Comparison of ENCODE assay signal across 6 cellular contexts in genomic region chr2:87293931-87294594, GRCh38.
DNase-seq lines count a peak whose midpoint lies in the region; ATAC-seq and TF ChIP-seq lines count a peak whose summit lies in the region.
"Not testable (repeated sequence)": the region's sequence is repeated elsewhere in the genome, so short reads cannot be mapped to it uniquely, and the experiment has no call there.

No MANE protein-coding gene starts in this region.

- not testable (repeated sequence) for H3K27me3 Mint-ChIP-seq in T-helper 2 cell treated with Interferon-gamma antibody and Interleukin-4, amounts not matched to agents 5 μg/mL and 100 μg/mL, for 36 hours (ENCODE audit: low read depth); activated CD8-positive, alpha-beta T cell treated with anti-CD3 and anti-CD28 coated beads for 36 hours; activated T-cell treated with anti-CD3 and anti-CD28 coated beads, Interleukin-2, amount 50 U/mL, for 72 hours (ENCODE audit: low read depth); activated naive CD8-positive, alpha-beta T cell treated with anti-CD3 and anti-CD28 coated beads, Interleukin-2, amount 10 ng/mL, durations not matched to agents 7 days and 5 days

- ATAC-seq in activated CD8-positive, alpha-beta T cell treated with anti-CD3 and anti-CD28 coated beads for 36 hours, result not testable (repeated sequence)
- ATAC-seq in activated T-cell treated with anti-CD3 and anti-CD28 coated beads, Interleukin-2, amount 50 U/mL, for 72 hours (replicated peaks in 1 of 2), result peak; percentile 77 to 81
- ATAC-seq in activated naive CD8-positive, alpha-beta T cell treated with anti-CD3 and anti-CD28 coated beads, Interleukin-2, amount 10 ng/mL, durations not matched to agents 7 days and 5 days (ENCODE audit: low read depth), result peak; percentile 15
- peak; percentile 38 for ATAC-seq in stimulated activated naive CD8-positive, alpha-beta T cell treated with anti-CD3 and anti-CD28 coated beads, Interleukin-15, Interleukin-2, amounts not matched to agents 100 U/mL and 50 U/mL, for 24 hours

- not testable (repeated sequence) for H3K27ac Mint-ChIP-seq in T-helper 2 cell treated with Interferon-gamma antibody and Interleukin-4, amounts not matched to agents 5 μg/mL and 100 μg/mL, for 36 hours; activated CD8-positive, alpha-beta T cell treated with anti-CD3 and anti-CD28 coated beads for 36 hours; activated T-cell treated with anti-CD3 and anti-CD28 coated beads, Interleukin-2, amount 50 U/mL, for 72 hours; activated naive CD8-positive, alpha-beta T cell treated with anti-CD3 and anti-CD28 coated beads, Interleukin-2, amount 10 ng/mL, durations not matched to agents 7 days and 5 days

- peaks cover 13% of the 10 kb centered on the region for H3K4me1 Mint-ChIP-seq in T-helper 2 cell treated with Interferon-gamma antibody and Interleukin-4, amounts not matched to agents 5 μg/mL and 100 μg/mL, for 36 hours (ENCODE audit: low read depth)
- H3K4me1 Mint-ChIP-seq in activated CD8-positive, alpha-beta T cell treated with anti-CD3 and anti-CD28 coated beads for 36 hours (ENCODE audit: low read depth); activated naive CD8-positive, alpha-beta T cell treated with anti-CD3 and anti-CD28 coated beads, Interleukin-2, amount 10 ng/mL, durations not matched to agents 7 days and 5 days: not testable (repeated sequence)
- H3K4me1 Mint-ChIP-seq in activated T-cell treated with anti-CD3 and anti-CD28 coated beads, Interleukin-2, amount 50 U/mL, for 72 hours (ENCODE audit: low read depth), result peaks cover 15% of the 10 kb centered on the region

- not testable (repeated sequence) for H3K4me3 Mint-ChIP-seq in T-helper 2 cell treated with Interferon-gamma antibody and Interleukin-4, amounts not matched to agents 5 μg/mL and 100 μg/mL, for 36 hours; activated CD8-positive, alpha-beta T cell treated with anti-CD3 and anti-CD28 coated beads for 36 hours; activated T-cell treated with anti-CD3 and anti-CD28 coated beads, Interleukin-2, amount 50 U/mL, for 72 hours; activated naive CD8-positive, alpha-beta T cell treated with anti-CD3 and anti-CD28 coated beads, Interleukin-2, amount 10 ng/mL, durations not matched to agents 7 days and 5 days

- CTCF ChIA-PET in activated CD8-positive, alpha-beta T cell treated with anti-CD3 and anti-CD28 coated beads for 36 hours (lab: Charles Lee), result not testable (repeated sequence)

- not testable (repeated sequence) for H3K36me3 Mint-ChIP-seq in T-helper 2 cell treated with Interferon-gamma antibody and Interleukin-4, amounts not matched to agents 5 μg/mL and 100 μg/mL, for 36 hours (ENCODE audit: low read depth); activated CD8-positive, alpha-beta T cell treated with anti-CD3 and anti-CD28 coated beads for 36 hours (ENCODE audit: low read depth); activated T-cell treated with anti-CD3 and anti-CD28 coated beads, Interleukin-2, amount 50 U/mL, for 72 hours (ENCODE audit: insufficient read depth in 2 of 2); activated naive CD8-positive, alpha-beta T cell treated with anti-CD3 and anti-CD28 coated beads, Interleukin-2, amount 10 ng/mL, durations not matched to agents 7 days and 5 days

- not testable (repeated sequence) for TF ChIP-seq CTCF in activated CD8-positive, alpha-beta T cell treated with anti-CD3 and anti-CD28 coated beads for 36 hours (IDR thresholded peaks at IDR 0.05)

- POLR2A ChIA-PET in activated CD8-positive, alpha-beta T cell treated with anti-CD3 and anti-CD28 coated beads for 36 hours (lab: Charles Lee); activated naive CD8-positive, alpha-beta T cell treated with anti-CD3 and anti-CD28 coated beads, Interleukin-2, amount 10 ng/mL, durations not matched to agents 7 days and 5 days (lab: Charles Lee): not testable (repeated sequence)

- peak; percentile 27 for DNase-seq in T-helper 2 cell treated with Interferon-gamma antibody and Interleukin-4, amounts not matched to agents 5 μg/mL and 100 μg/mL, for 36 hours (ENCODE audit: low spot score)
- peak; percentile 2 for DNase-seq in activated CD8-positive, alpha-beta T cell treated with anti-CD3 and anti-CD28 coated beads for 36 hours
- DNase-seq in activated T-cell treated with anti-CD3 and anti-CD28 coated beads, Interleukin-2, amount 50 U/mL, for 72 hours, result peak in 1 of 2 donors; percentile 21
- DNase-seq in activated naive CD8-positive, alpha-beta T cell treated with anti-CD3 and anti-CD28 coated beads, Interleukin-2, amount 10 ng/mL, durations not matched to agents 7 days and 5 days; stimulated activated naive CD8-positive, alpha-beta T cell treated with anti-CD3 and anti-CD28 coated beads, Interleukin-15, Interleukin-2, amounts not matched to agents 100 U/mL and 50 U/mL, for 24 hours: not testable (repeated sequence)
- peak; percentile 7 for DNase-seq in renal cortical epithelial cell (ENCODE audit: low read depth)

- not testable (repeated sequence) for H3K9me3 Mint-ChIP-seq in T-helper 2 cell treated with Interferon-gamma antibody and Interleukin-4, amounts not matched to agents 5 μg/mL and 100 μg/mL, for 36 hours; activated CD8-positive, alpha-beta T cell treated with anti-CD3 and anti-CD28 coated beads for 36 hours; activated T-cell treated with anti-CD3 and anti-CD28 coated beads, Interleukin-2, amount 50 U/mL, for 72 hours; activated naive CD8-positive, alpha-beta T cell treated with anti-CD3 and anti-CD28 coated beads, Interleukin-2, amount 10 ng/mL, durations not matched to agents 7 days and 5 days

- intact Hi-C loops in activated CD8-positive, alpha-beta T cell treated with anti-CD3 and anti-CD28 coated beads for 36 hours (cut with micrococcal nuclease), result not testable (repeated sequence)
